In genomic region chr15:73897441-73898261, GRCh38 we compare ENCODE assay signal across 9 cellular contexts. TPM values are rescaled to one million over a fixed set of nuclear protein-coding genes. Genes with fewer than 3 reads are reported as not detected.
A peak's percentile ranks its signal among the peaks of the same experiment; 100 is the strongest.
DNase-seq lines count a peak whose midpoint lies in the region; ATAC-seq and TF ChIP-seq lines count a peak whose summit lies in the region.
"Had no signal": no experiment of that assay in that cellular context is flagged by ENCODE, and none has a peak within 500 bp of the region (broad histone marks: within the 10 kb centered on the region; RNA-seq: fewer than 3 reads in every experiment).

No MANE protein-coding gene starts in this region.

- no peaks in the 10 kb centered on the region for H3K36me3 Mint-ChIP-seq in activated naive CD4-positive, alpha-beta T cell treated with anti-CD3 and anti-CD28 coated beads, Interleukin-2, amount 50 U/mL, for 72 hours

- POLR2A ChIA-PET in HEK293T (lab: Yijun Ruan, JAX), result no interaction called here

- CTCF ChIA-PET in HEK293T (lab: Yijun Ruan, JAX), result interaction anchor here (0.8 to 2.3 kb wide), 5 partner anchors 9 to 30 kb away, joined by 3 to 15 read pairs (median 4); no protein-coding TSS in a partner anchor

- intact Hi-C loops in left cardiac atrium (cut with DNase I), result loop anchor here in 1 of 2 donors (10.0 kb wide), 1 partner anchor 67 kb away; no protein-coding TSS in a partner anchor

- no peaks in the 10 kb centered on the region for H3K9me3 Mint-ChIP-seq in activated naive CD4-positive, alpha-beta T cell treated with anti-CD3 and anti-CD28 coated beads, Interleukin-2, amount 50 U/mL, for 72 hours
- H3K9me3 Mint-ChIP-seq: stimulated activated naive CD8-positive, alpha-beta T cell treated with anti-CD3 and anti-CD28 coated beads, Interleukin-15, Interleukin-2, amounts not matched to agents 100 ng/mL and 50 ng/mL, for 24 hours had no signal

- ATAC-seq in activated naive CD4-positive, alpha-beta T cell treated with anti-CD3 and anti-CD28 coated beads, Interleukin-2, amount 50 U/mL, for 72 hours, result peak; percentile 87 to 93
- ATAC-seq in left cardiac atrium, result peak; percentile 75 to 79
- ATAC-seq in HG02642 (IDR thresholded peaks at IDR 0.05; ENCODE audit: poor library complexity, unreplicated experiment), result no peak
- ATAC-seq in GM21367 (IDR thresholded peaks at IDR 0.05; ENCODE audit: unreplicated experiment), result no peak

- no peak overlapping the region for H3K27ac Mint-ChIP-seq in activated naive CD4-positive, alpha-beta T cell treated with anti-CD3 and anti-CD28 coated beads, Interleukin-2, amount 50 U/mL, for 72 hours
- H3K27ac Mint-ChIP-seq: stimulated activated naive CD8-positive, alpha-beta T cell treated with anti-CD3 and anti-CD28 coated beads, Interleukin-15, Interleukin-2, amounts not matched to agents 100 ng/mL and 50 ng/mL, for 24 hours had no signal

- DNase-seq in CD1c-positive myeloid dendritic cell (ENCODE audit: extremely low spot score) (peak; percentile 51), HEK293T (ENCODE audit: extremely low spot score) (peak; percentile 91), SK-N-DZ (ENCODE audit: low spot score) (peak; percentile 53), left cardiac atrium (peak; percentile 40)
- peak; percentile 63 to 78 for DNase-seq in activated naive CD4-positive, alpha-beta T cell treated with anti-CD3 and anti-CD28 coated beads, Interleukin-2, amount 50 U/mL, for 72 hours (ENCODE audit: low spot score in 2 of 2)
- DNase-seq in stimulated activated CD4-positive, alpha-beta T cell treated with anti-CD3 and anti-CD28 coated beads, Interleukin-12 subunit alpha, Interleukin-12 subunit beta, amount 100 ng/mL, for 24 hours (ENCODE audit: low read depth in 2 of 2), result peak; percentile 22 to 43

TF ChIP-seq in HEK293T, 16 proteins besides CTCF, POLR2A, EP300 and RAD21:
- no peak for TF ChIP-seq CTBP1 (IDR thresholded peaks at IDR 0.05; ENCODE audit: borderline replicate concordance)
- TF ChIP-seq L3MBTL2 (conservative IDR thresholded peaks at IDR 0.05), result no peak
- TF ChIP-seq, protein P1, sequence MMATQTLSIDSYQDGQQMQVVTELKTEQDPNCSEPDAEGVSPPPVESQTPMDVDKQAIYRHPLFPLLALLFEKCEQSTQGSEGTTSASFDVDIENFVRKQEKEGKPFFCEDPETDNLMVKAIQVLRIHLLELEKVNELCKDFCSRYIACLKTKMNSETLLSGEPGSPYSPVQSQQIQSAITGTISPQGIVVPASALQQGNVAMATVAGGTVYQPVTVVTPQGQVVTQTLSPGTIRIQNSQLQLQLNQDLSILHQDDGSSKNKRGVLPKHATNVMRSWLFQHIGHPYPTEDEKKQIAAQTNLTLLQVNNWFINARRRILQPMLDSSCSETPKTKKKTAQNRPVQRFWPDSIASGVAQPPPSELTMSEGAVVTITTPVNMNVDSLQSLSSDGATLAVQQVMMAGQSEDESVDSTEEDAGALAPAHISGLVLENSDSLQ (IDR thresholded peaks at IDR 0.05), result no peak
- no peak for TF ChIP-seq HDGF (IDR thresholded peaks at IDR 0.05; ENCODE audit: borderline replicate concordance)
- TF ChIP-seq FOXA1 (IDR thresholded peaks at IDR 0.05), result no peak
- no peak for TF ChIP-seq BHLHE40 (IDR thresholded peaks at IDR 0.05; ENCODE audit: borderline replicate concordance)
- no peak for TF ChIP-seq SP1 (IDR thresholded peaks at IDR 0.05)
- TF ChIP-seq ELF4 (IDR thresholded peaks at IDR 0.05), result no peak
- TF ChIP-seq ARNT (IDR thresholded peaks at IDR 0.05), result no peak
- no peak for TF ChIP-seq FOXK2 (IDR thresholded peaks at IDR 0.05)
- TF ChIP-seq TARDBP (IDR thresholded peaks at IDR 0.05), result no peak
- no peak for TF ChIP-seq NFRKB (IDR thresholded peaks at IDR 0.05)
- TF ChIP-seq SUZ12 (IDR thresholded peaks at IDR 0.05), result no peak

RNA-seq across cellular contexts. Expression of gene TBC1D21, which starts 24.3 kb away (rescaled TPM):
- not detected in 2 replicates for polyA plus RNA-seq in SK-N-DZ (2014; cell fraction: cytosol; rRNA removed)
- polyA plus RNA-seq in SK-N-DZ (2014; cell fraction: nucleus; rRNA removed), result not detected in 2 replicates
- not detected for total RNA-seq in activated naive CD4-positive, alpha-beta T cell treated with anti-CD3 and anti-CD28 coated beads, Interleukin-2, amount 50 U/mL, for 72 hours
- total RNA-seq in left cardiac atrium, result not detected

RNA-seq across cellular contexts. Expression of gene LOXL1, which starts 28.6 kb away (rescaled TPM):
- polyA plus RNA-seq in SK-N-DZ (2014; cell fraction: cytosol; rRNA removed), result 29.4 and 31.5 TPM in 2 replicates
- polyA plus RNA-seq in SK-N-DZ (2014; cell fraction: nucleus; rRNA removed), result 24.0 and 26.1 TPM in 2 replicates
- total RNA-seq in activated naive CD4-positive, alpha-beta T cell treated with anti-CD3 and anti-CD28 coated beads, Interleukin-2, amount 50 U/mL, for 72 hours, result under 1 TPM; 0.27 to 0.78 TPM
- total RNA-seq in left cardiac atrium, result 10 to 100 TPM; 12.0 to 31.5 TPM

Comparison
In these comparisons a context has a peak if more than half of its experiments do, and no peak if none do; other contexts are left out.
1. DNase-seq: peak in every context shown above with its lines; median percentile 91 in HEK293T; 70 in activated naive CD4-positive, alpha-beta T cell treated with anti-CD3 and anti-CD28 coated beads, Interleukin-2, amount 50 U/mL, for 72 hours; 53 in SK-N-DZ; 51 in CD1c-positive myeloid dendritic cell; 40 in left cardiac atrium; 32 in stimulated activated CD4-positive, alpha-beta T cell treated with anti-CD3 and anti-CD28 coated beads, Interleukin-12 subunit alpha, Interleukin-12 subunit beta, amount 100 ng/mL, for 24 hours.
2. ATAC-seq: peak in activated naive CD4-positive, alpha-beta T cell treated with anti-CD3 and anti-CD28 coated beads, Interleukin-2, amount 50 U/mL, for 72 hours (2 of 2) and left cardiac atrium (2 of 2); none in HG02642 (single experiment) and GM21367 (single experiment).
3. RNA of gene LOXL1, which starts 28.6 kb away (total RNA-seq): 12.0 to 31.5 TPM in left cardiac atrium; 0.27 to 0.78 TPM in activated naive CD4-positive, alpha-beta T cell treated with anti-CD3 and anti-CD28 coated beads, Interleukin-2, amount 50 U/mL, for 72 hours; every median in the first group is over 4 times any median in the second.